Comparison of ENCODE assay signal across 8 cellular contexts in the genomic region with DNA sequence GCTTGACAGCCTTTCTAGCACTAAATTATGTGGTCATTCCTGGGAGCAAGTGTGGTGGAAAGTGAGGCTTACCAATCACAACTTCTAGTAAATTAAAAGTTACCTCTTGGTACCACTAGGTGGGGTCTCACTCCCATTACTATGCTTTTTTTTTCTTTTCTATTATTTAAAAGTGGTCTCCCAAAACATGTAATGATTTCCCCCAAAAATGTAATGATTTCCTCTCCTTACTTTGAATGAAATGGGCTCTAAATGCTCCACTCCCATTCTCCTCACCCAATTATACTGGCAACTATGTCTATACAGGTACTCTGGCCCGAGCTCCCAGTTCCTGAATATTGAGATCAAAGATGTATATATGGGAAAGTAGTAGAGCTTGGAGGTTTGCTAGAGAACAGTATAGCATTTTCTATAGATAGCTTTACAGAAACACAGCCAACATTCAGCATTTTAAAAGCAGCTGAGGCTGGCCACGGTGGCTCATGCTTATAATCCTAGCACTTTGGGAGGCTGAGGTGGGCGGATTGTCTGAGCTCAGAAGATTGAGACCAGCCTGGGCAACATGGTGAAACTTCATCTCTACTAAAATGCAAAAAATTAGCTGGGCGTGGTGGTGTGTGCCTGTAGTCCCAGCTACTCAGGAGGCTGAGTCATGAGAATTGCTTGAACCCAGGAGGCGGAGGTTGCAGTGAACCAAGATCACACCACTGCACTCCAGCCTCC.
A peak's percentile ranks its signal among the peaks of the same experiment; 100 is the strongest.
DNase-seq lines count a peak whose midpoint lies in the region; ATAC-seq and TF ChIP-seq lines count a peak whose summit lies in the region.

No MANE protein-coding gene starts in this region.

- no peak for ATAC-seq in GM18505 (IDR thresholded peaks at IDR 0.05; ENCODE audit: unreplicated experiment)

- H3K27me3 Mint-ChIP-seq in MCF 10A (ENCODE audit: insufficient read depth, unreplicated experiment) (no peaks in the 10 kb centered on the region), endothelial cell (ENCODE audit: unreplicated experiment) (no peaks in the 10 kb centered on the region)
- H3K27me3 Mint-ChIP-seq in activated CD4-positive, alpha-beta T cell treated with anti-CD3 and anti-CD28 coated beads, Interleukin-2, amount 10 ng/mL, durations not matched to agents 7 days and 5 days, result no peaks in the 10 kb centered on the region

- no peaks in the 10 kb centered on the region for H3K27me3 ChIP-seq in breast epithelium
- no peaks in the 10 kb centered on the region for H3K27me3 ChIP-seq in stomach

- POLR2A ChIA-PET in MCF 10A (lab: Yijun Ruan, JAX), result interaction anchor here (0.6 kb wide), 1 partner anchor 11 kb away, joined by 3 read pairs; no protein-coding TSS in a partner anchor
- POLR2A ChIA-PET in activated CD4-positive, alpha-beta T cell treated with anti-CD3 and anti-CD28 coated beads, Interleukin-2, amount 10 ng/mL, durations not matched to agents 7 days and 5 days (lab: Charles Lee), result interaction anchor here (0.6 kb wide), 1 partner anchor 96 kb away, joined by 4 read pairs; no protein-coding TSS in a partner anchor

- H3K4me3 Mint-ChIP-seq in MCF 10A (ENCODE audit: unreplicated experiment), result no peak overlapping the region
- no peak overlapping the region for H3K4me3 Mint-ChIP-seq in endothelial cell (ENCODE audit: unreplicated experiment)
- no peak overlapping the region for H3K4me3 Mint-ChIP-seq in activated CD4-positive, alpha-beta T cell treated with anti-CD3 and anti-CD28 coated beads, Interleukin-2, amount 10 ng/mL, durations not matched to agents 7 days and 5 days

- intact Hi-C loops in MCF 10A (cut with micrococcal nuclease), result no loop called here
- intact Hi-C loops in breast epithelium (cut with DNase I; ENCODE audit: low total_unique reads), result no loop called here
- intact Hi-C loops in stomach (cut with DNase I; ENCODE audit: low total_unique reads), result no loop called here

- H3K4me1 ChIP-seq in breast epithelium (no peaks in the 10 kb centered on the region), stomach (peaks cover 0 to 4% (median 0%) of the 10 kb centered on the region in 4 donors)

- no peaks in the 10 kb centered on the region for H3K9me3 Mint-ChIP-seq in MCF 10A (ENCODE audit: unreplicated experiment)
- H3K9me3 Mint-ChIP-seq in endothelial cell (ENCODE audit: unreplicated experiment), result no peaks in the 10 kb centered on the region
- H3K9me3 Mint-ChIP-seq in activated CD4-positive, alpha-beta T cell treated with anti-CD3 and anti-CD28 coated beads, Interleukin-2, amount 10 ng/mL, durations not matched to agents 7 days and 5 days, result no peaks in the 10 kb centered on the region

- H3K4me3 ChIP-seq in breast epithelium, result no peak overlapping the region
- H3K4me3 ChIP-seq in stomach, result no peak overlapping the region

- H3K4me1 Mint-ChIP-seq in MCF 10A (ENCODE audit: insufficient read depth, unreplicated experiment), result peaks cover 7% of the 10 kb centered on the region
- H3K4me1 Mint-ChIP-seq in endothelial cell (ENCODE audit: unreplicated experiment), result no peaks in the 10 kb centered on the region
- peaks cover 46% of the 10 kb centered on the region for H3K4me1 Mint-ChIP-seq in activated CD4-positive, alpha-beta T cell treated with anti-CD3 and anti-CD28 coated beads, Interleukin-2, amount 10 ng/mL, durations not matched to agents 7 days and 5 days

- no peak for DNase-seq in MCF 10A (ENCODE audit: unreplicated experiment)
- no peak for DNase-seq in breast epithelium (ENCODE audit: low spot score in 2 of 2)
- DNase-seq in NCI-H2081 (lab: John Stamatoyannopoulos, UW), result peak; percentile 19 to 29
- DNase-seq in endothelial cell (ENCODE audit: low spot score), result no peak
- DNase-seq in stomach, result no peak
- DNase-seq in stimulated activated CD4-positive, alpha-beta T cell treated with anti-CD3 and anti-CD28 coated beads, Interleukin-4, amount 100 ng/mL, for 4 hours, result no peak
- no peak for DNase-seq in activated CD4-positive, alpha-beta T cell treated with anti-CD3 and anti-CD28 coated beads, Interleukin-2, amount 10 ng/mL, durations not matched to agents 7 days and 5 days

- TF ChIP-seq EP300 in stomach (IDR thresholded peaks at IDR 0.05), result no peak

- no TSS peak for BruUV-seq in MCF 10A (replicated peaks; lab: Mats Ljungman, UMichigan)

- WGBS in stomach, 5 donors, result 94 to 97% (median 96%) methylated on average over 5 of the region's 5 CpGs

- H3K36me3 ChIP-seq in breast epithelium (no peaks in the 10 kb centered on the region), stomach (peaks cover 14 to 77% (median 64%) of the 10 kb centered on the region in 4 donors)

- H3K27ac Mint-ChIP-seq in MCF 10A (ENCODE audit: low read depth, unreplicated experiment), result no peak overlapping the region
- no peak overlapping the region for H3K27ac Mint-ChIP-seq in endothelial cell (ENCODE audit: unreplicated experiment)
- no peak overlapping the region for H3K27ac Mint-ChIP-seq in activated CD4-positive, alpha-beta T cell treated with anti-CD3 and anti-CD28 coated beads, Interleukin-2, amount 10 ng/mL, durations not matched to agents 7 days and 5 days

- TF ChIP-seq CTCF in MCF 10A (IDR thresholded peaks at IDR 0.05; ENCODE audit: unreplicated experiment) (peak; percentile 44), breast epithelium (IDR thresholded peaks at IDR 0.05) (peak in 1 of 3 donors; percentile 27), endothelial cell (IDR thresholded peaks at IDR 0.05; ENCODE audit: unreplicated experiment) (peak; percentile 81), stomach (IDR thresholded peaks at IDR 0.05) (peak in 4 of 7 experiments; percentile 9 to 32 (median 23))

- H3K27ac ChIP-seq in breast epithelium (no peak overlapping the region), stomach (no peak overlapping the region)

- CTCF ChIA-PET in MCF 10A (lab: Yijun Ruan, JAX), result interaction anchor here (0.6 to 1.4 kb wide), 19 partner anchors 8 to 477 kb away, joined by 3 to 9 read pairs (median 4); no protein-coding TSS in a partner anchor
- CTCF ChIA-PET in activated CD4-positive, alpha-beta T cell treated with anti-CD3 and anti-CD28 coated beads, Interleukin-2, amount 10 ng/mL, durations not matched to agents 7 days and 5 days (lab: Charles Lee), result interaction anchor here (0.9 kb wide), 1 partner anchor 10 kb away, joined by 7 read pairs; no protein-coding TSS in a partner anchor

- TF ChIP-seq POLR2A in breast epithelium (IDR thresholded peaks at IDR 0.05) (no peak), stomach (IDR thresholded peaks at IDR 0.05) (no peak), GM18505 (IDR thresholded peaks at IDR 0.05; ENCODE audit: borderline replicate concordance, extremely low read depth, insufficient read depth, insufficient read length) (no peak)

- H3K36me3 Mint-ChIP-seq in MCF 10A (ENCODE audit: insufficient read depth, unreplicated experiment) (peaks cover 36% of the 10 kb centered on the region), endothelial cell (ENCODE audit: low read depth, unreplicated experiment) (peaks cover 4% of the 10 kb centered on the region)
- peaks cover 26% of the 10 kb centered on the region for H3K36me3 Mint-ChIP-seq in activated CD4-positive, alpha-beta T cell treated with anti-CD3 and anti-CD28 coated beads, Interleukin-2, amount 10 ng/mL, durations not matched to agents 7 days and 5 days (ENCODE audit: low read depth)

- H3K9me3 ChIP-seq in breast epithelium, result no peaks in the 10 kb centered on the region
- no peaks in the 10 kb centered on the region for H3K9me3 ChIP-seq in stomach

Comparison
In these comparisons a context has a peak if more than half of its experiments do, and no peak if none do; other contexts are left out.
1. DNase-seq: peak in NCI-H2081 (2 of 2); none in MCF 10A (single experiment), breast epithelium (0 of 2), endothelial cell (single experiment), stomach (single experiment), stimulated activated CD4-positive, alpha-beta T cell treated with anti-CD3 and anti-CD28 coated beads, Interleukin-4, amount 100 ng/mL, for 4 hours (0 of 2) and activated CD4-positive, alpha-beta T cell treated with anti-CD3 and anti-CD28 coated beads, Interleukin-2, amount 10 ng/mL, durations not matched to agents 7 days and 5 days (single experiment).